In genomic region chr16:2473999-2474876, GRCh38 we compare ENCODE assay signal across 1 cellular context.
TF ChIP-seq lines count a peak whose summit lies in the region.

No MANE protein-coding gene starts in this region.

TF ChIP-seq in HepG2, 621 proteins besides CTCF, POLR2A, EP300 and RAD21 (continued from another document and continues in another):
- no peak for TF ChIP-seq BCLAF1 (IDR thresholded peaks at IDR 0.05)
- no peak for TF ChIP-seq SIX4 (CRISPR knock-in tag; IDR thresholded peaks at IDR 0.05)
- no peak for TF ChIP-seq SYNCRIP (IDR thresholded peaks at IDR 0.05; ENCODE audit: insufficient read depth, low read depth, low read length)
- TF ChIP-seq, protein P1, sequence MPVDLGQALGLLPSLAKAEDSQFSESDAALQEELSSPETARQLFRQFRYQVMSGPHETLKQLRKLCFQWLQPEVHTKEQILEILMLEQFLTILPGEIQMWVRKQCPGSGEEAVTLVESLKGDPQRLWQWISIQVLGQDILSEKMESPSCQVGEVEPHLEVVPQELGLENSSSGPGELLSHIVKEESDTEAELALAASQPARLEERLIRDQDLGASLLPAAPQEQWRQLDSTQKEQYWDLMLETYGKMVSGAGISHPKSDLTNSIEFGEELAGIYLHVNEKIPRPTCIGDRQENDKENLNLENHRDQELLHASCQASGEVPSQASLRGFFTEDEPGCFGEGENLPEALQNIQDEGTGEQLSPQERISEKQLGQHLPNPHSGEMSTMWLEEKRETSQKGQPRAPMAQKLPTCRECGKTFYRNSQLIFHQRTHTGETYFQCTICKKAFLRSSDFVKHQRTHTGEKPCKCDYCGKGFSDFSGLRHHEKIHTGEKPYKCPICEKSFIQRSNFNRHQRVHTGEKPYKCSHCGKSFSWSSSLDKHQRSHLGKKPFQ (CRISPR knock-in tag; IDR thresholded peaks at IDR 0.05; ENCODE audit: insufficient replicate concordance), result peak; percentile 43
- TF ChIP-seq, protein P2, sequence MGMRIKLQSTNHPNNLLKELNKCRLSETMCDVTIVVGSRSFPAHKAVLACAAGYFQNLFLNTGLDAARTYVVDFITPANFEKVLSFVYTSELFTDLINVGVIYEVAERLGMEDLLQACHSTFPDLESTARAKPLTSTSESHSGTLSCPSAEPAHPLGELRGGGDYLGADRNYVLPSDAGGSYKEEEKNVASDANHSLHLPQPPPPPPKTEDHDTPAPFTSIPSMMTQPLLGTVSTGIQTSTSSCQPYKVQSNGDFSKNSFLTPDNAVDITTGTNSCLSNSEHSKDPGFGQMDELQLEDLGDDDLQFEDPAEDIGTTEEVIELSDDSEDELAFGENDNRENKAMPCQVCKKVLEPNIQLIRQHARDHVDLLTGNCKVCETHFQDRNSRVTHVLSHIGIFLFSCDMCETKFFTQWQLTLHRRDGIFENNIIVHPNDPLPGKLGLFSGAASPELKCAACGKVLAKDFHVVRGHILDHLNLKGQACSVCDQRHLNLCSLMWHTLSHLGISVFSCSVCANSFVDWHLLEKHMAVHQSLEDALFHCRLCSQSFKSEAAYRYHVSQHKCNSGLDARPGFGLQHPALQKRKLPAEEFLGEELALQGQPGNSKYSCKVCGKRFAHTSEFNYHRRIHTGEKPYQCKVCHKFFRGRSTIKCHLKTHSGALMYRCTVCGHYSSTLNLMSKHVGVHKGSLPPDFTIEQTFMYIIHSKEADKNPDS (CRISPR knock-in tag; IDR thresholded peaks at IDR 0.05), result no peak
- TF ChIP-seq NFATC3 (CRISPR knock-in tag; IDR thresholded peaks at IDR 0.05), result no peak
- no peak for TF ChIP-seq SRF (IDR thresholded peaks at IDR 0.05; ENCODE audit: low read depth, low read length)
- TF ChIP-seq FOXO1 (CRISPR knock-in tag; IDR thresholded peaks at IDR 0.05), result no peak
- TF ChIP-seq ZNF367 (CRISPR knock-in tag; IDR thresholded peaks at IDR 0.05; ENCODE audit: borderline replicate concordance), result no peak
- no peak for TF ChIP-seq SRSF1 (optimal IDR thresholded peaks at IDR 0.05; ENCODE audit: low read depth, low read length)
- 0 out of 2 replicates have a peak, but pooled peaks have one; percentile 26 for TF ChIP-seq REL (CRISPR knock-in tag; conservative IDR thresholded peaks at IDR 0.05)
- TF ChIP-seq, protein P3, sequence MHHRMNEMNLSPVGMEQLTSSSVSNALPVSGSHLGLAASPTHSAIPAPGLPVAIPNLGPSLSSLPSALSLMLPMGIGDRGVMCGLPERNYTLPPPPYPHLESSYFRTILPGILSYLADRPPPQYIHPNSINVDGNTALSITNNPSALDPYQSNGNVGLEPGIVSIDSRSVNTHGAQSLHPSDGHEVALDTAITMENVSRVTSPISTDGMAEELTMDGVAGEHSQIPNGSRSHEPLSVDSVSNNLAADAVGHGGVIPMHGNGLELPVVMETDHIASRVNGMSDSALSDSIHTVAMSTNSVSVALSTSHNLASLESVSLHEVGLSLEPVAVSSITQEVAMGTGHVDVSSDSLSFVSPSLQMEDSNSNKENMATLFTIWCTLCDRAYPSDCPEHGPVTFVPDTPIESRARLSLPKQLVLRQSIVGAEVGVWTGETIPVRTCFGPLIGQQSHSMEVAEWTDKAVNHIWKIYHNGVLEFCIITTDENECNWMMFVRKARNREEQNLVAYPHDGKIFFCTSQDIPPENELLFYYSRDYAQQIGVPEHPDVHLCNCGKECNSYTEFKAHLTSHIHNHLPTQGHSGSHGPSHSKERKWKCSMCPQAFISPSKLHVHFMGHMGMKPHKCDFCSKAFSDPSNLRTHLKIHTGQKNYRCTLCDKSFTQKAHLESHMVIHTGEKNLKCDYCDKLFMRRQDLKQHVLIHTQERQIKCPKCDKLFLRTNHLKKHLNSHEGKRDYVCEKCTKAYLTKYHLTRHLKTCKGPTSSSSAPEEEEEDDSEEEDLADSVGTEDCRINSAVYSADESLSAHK (CRISPR knock-in tag; IDR thresholded peaks at IDR 0.05; ENCODE audit: borderline replicate concordance), result no peak
- TF ChIP-seq ZSCAN30 (CRISPR knock-in tag; IDR thresholded peaks at IDR 0.05), result no peak
- TF ChIP-seq, protein P4, sequence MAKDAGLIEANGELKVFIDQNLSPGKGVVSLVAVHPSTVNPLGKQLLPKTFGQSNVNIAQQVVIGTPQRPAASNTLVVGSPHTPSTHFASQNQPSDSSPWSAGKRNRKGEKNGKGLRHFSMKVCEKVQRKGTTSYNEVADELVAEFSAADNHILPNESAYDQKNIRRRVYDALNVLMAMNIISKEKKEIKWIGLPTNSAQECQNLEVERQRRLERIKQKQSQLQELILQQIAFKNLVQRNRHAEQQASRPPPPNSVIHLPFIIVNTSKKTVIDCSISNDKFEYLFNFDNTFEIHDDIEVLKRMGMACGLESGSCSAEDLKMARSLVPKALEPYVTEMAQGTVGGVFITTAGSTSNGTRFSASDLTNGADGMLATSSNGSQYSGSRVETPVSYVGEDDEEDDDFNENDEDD (CRISPR knock-in tag; IDR thresholded peaks at IDR 0.05; ENCODE audit: borderline replicate concordance), result peak; percentile 48; the same call in 1 of the 2 replicates
- no peak for TF ChIP-seq ATF1 (CRISPR knock-in tag; IDR thresholded peaks at IDR 0.05)
- TF ChIP-seq, protein P5, sequence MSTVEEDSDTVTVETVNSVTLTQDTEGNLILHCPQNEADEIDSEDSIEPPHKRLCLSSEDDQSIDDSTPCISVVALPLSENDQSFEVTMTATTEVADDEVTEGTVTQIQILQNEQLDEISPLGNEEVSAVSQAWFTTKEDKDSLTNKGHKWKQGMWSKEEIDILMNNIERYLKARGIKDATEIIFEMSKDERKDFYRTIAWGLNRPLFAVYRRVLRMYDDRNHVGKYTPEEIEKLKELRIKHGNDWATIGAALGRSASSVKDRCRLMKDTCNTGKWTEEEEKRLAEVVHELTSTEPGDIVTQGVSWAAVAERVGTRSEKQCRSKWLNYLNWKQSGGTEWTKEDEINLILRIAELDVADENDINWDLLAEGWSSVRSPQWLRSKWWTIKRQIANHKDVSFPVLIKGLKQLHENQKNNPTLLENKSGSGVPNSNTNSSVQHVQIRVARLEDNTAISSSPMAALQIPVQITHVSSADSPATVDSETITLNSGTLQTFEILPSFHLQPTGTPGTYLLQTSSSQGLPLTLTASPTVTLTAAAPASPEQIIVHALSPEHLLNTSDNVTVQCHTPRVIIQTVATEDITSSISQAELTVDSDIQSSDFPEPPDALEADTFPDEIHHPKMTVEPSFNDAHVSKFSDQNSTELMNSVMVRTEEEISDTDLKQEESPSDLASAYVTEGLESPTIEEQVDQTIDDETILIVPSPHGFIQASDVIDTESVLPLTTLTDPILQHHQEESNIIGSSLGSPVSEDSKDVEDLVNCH (CRISPR knock-in tag; IDR thresholded peaks at IDR 0.05), result no peak
- TF ChIP-seq RELA (CRISPR knock-in tag; IDR thresholded peaks at IDR 0.05), result no peak
- TF ChIP-seq ZNF382 (CRISPR knock-in tag; IDR thresholded peaks at IDR 0.05; ENCODE audit: borderline replicate concordance), result no peak
- TF ChIP-seq ZNF234 (CRISPR knock-in tag; conservative IDR thresholded peaks at IDR 0.05), result no peak
- TF ChIP-seq ZNF605 (CRISPR knock-in tag; IDR thresholded peaks at IDR 0.05), result no peak
- no peak for TF ChIP-seq HMG20B (CRISPR knock-in tag; conservative IDR thresholded peaks at IDR 0.05)
- TF ChIP-seq RBM22 (optimal IDR thresholded peaks at IDR 0.05; ENCODE audit: low read length), result no peak
- no peak for TF ChIP-seq ZNF652 (CRISPR knock-in tag; IDR thresholded peaks at IDR 0.05; ENCODE audit: borderline replicate concordance, low read depth)
- TF ChIP-seq RFX3 (CRISPR knock-in tag; IDR thresholded peaks at IDR 0.05), result no peak
- TF ChIP-seq, protein P6, sequence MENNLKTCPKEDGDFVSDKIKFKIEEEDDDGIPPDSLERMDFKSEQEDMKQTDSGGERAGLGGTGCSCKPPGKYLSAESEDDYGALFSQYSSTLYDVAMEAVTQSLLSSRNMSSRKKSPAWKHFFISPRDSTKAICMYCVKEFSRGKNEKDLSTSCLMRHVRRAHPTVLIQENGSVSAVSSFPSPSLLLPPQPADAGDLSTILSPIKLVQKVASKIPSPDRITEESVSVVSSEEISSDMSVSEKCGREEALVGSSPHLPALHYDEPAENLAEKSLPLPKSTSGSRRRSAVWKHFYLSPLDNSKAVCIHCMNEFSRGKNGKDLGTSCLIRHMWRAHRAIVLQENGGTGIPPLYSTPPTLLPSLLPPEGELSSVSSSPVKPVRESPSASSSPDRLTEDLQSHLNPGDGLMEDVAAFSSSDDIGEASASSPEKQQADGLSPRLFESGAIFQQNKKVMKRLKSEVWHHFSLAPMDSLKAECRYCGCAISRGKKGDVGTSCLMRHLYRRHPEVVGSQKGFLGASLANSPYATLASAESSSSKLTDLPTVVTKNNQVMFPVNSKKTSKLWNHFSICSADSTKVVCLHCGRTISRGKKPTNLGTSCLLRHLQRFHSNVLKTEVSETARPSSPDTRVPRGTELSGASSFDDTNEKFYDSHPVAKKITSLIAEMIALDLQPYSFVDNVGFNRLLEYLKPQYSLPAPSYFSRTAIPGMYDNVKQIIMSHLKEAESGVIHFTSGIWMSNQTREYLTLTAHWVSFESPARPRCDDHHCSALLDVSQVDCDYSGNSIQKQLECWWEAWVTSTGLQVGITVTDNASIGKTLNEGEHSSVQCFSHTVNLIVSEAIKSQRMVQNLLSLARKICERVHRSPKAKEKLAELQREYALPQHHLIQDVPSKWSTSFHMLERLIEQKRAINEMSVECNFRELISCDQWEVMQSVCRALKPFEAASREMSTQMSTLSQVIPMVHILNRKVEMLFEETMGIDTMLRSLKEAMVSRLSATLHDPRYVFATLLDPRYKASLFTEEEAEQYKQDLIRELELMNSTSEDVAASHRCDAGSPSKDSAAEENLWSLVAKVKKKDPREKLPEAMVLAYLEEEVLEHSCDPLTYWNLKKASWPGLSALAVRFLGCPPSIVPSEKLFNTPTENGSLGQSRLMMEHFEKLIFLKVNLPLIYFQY (CRISPR knock-in tag; IDR thresholded peaks at IDR 0.05; ENCODE audit: borderline replicate concordance), result no peak
- TF ChIP-seq ZNF629 (CRISPR knock-in tag; conservative IDR thresholded peaks at IDR 0.05), result no peak
- TF ChIP-seq, protein P7, sequence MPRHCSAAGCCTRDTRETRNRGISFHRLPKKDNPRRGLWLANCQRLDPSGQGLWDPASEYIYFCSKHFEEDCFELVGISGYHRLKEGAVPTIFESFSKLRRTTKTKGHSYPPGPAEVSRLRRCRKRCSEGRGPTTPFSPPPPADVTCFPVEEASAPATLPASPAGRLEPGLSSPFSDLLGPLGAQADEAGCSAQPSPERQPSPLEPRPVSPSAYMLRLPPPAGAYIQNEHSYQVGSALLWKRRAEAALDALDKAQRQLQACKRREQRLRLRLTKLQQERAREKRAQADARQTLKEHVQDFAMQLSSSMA (CRISPR knock-in tag; IDR thresholded peaks at IDR 0.05), result no peak
- no peak for TF ChIP-seq ZNF879 (CRISPR knock-in tag; IDR thresholded peaks at IDR 0.05)
- no peak for TF ChIP-seq HES4 (CRISPR knock-in tag; IDR thresholded peaks at IDR 0.05; ENCODE audit: borderline replicate concordance)
- no peak for TF ChIP-seq SRSF4 (IDR thresholded peaks at IDR 0.05; ENCODE audit: low read depth, low read length, poor library complexity, severe bottlenecking)
- no peak for TF ChIP-seq CEBPB (IDR thresholded peaks at IDR 0.05; ENCODE audit: borderline replicate concordance, low read depth, low read length)
- TF ChIP-seq SMARCC2 (IDR thresholded peaks at IDR 0.05), result no peak
- no peak for TF ChIP-seq ZBTB42 (CRISPR knock-in tag; IDR thresholded peaks at IDR 0.05)
- no peak for TF ChIP-seq GFI1 (CRISPR knock-in tag; IDR thresholded peaks at IDR 0.05; ENCODE audit: borderline replicate concordance)
- no peak for TF ChIP-seq EED (CRISPR knock-in tag; IDR thresholded peaks at IDR 0.05)
- TF ChIP-seq SATB2 (CRISPR knock-in tag; IDR thresholded peaks at IDR 0.05), result 0 out of 2 replicates have a peak, but pooled peaks have one; percentile 25
- no peak for TF ChIP-seq ZNF331 (CRISPR knock-in tag; IDR thresholded peaks at IDR 0.05)
- TF ChIP-seq, protein P8, sequence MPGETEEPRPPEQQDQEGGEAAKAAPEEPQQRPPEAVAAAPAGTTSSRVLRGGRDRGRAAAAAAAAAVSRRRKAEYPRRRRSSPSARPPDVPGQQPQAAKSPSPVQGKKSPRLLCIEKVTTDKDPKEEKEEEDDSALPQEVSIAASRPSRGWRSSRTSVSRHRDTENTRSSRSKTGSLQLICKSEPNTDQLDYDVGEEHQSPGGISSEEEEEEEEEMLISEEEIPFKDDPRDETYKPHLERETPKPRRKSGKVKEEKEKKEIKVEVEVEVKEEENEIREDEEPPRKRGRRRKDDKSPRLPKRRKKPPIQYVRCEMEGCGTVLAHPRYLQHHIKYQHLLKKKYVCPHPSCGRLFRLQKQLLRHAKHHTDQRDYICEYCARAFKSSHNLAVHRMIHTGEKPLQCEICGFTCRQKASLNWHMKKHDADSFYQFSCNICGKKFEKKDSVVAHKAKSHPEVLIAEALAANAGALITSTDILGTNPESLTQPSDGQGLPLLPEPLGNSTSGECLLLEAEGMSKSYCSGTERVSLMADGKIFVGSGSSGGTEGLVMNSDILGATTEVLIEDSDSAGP (CRISPR knock-in tag; IDR thresholded peaks at IDR 0.05; ENCODE audit: borderline replicate concordance), result peak; percentile 48
